In genomic region chr6:30571085-30572077, GRCh38 we compare ENCODE assay signal across 1 cellular context.
A peak's percentile ranks its signal among the peaks of the same experiment; 100 is the strongest.
TF ChIP-seq lines count a peak whose summit lies in the region.

Gene ABCF1, plus strand, starts transcription at chr6:30571442. Its CDS starts 46 bp downstream, at chr6:30571488.

TF ChIP-seq in WTC11, 78 proteins besides CTCF, POLR2A, EP300 and RAD21 (continued from another document):
- peak; percentile 77; the same call in 1 of the 2 replicates for TF ChIP-seq ARID4B (CRISPR knock-in tag; IDR thresholded peaks at IDR 0.05; ENCODE audit: borderline replicate concordance)
- TF ChIP-seq ATF1 (CRISPR knock-in tag; IDR thresholded peaks at IDR 0.05) = peak; percentile 86; the same call in 1 of the 2 replicates
- TF ChIP-seq ESRRA (CRISPR knock-in tag; IDR thresholded peaks at IDR 0.05; ENCODE audit: borderline replicate concordance) = peak; percentile 84; the same call in 1 of the 2 replicates
- TF ChIP-seq MXD4 (CRISPR knock-in tag; IDR thresholded peaks at IDR 0.05; ENCODE audit: borderline replicate concordance) = no peak
- peak; percentile 77 for TF ChIP-seq USF1 (CRISPR knock-in tag; IDR thresholded peaks at IDR 0.05)
- TF ChIP-seq, protein P1, sequence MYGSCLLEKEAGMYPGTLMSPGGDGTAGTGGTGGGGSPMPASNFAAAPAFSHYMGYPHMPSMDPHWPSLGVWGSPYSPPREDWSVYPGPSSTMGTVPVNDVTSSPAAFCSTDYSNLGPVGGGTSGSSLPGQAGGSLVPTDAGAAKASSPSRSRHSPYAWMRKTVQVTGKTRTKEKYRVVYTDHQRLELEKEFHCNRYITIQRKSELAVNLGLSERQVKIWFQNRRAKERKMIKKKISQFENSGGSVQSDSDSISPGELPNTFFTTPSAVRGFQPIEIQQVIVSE (CRISPR knock-in tag; IDR thresholded peaks at IDR 0.05; ENCODE audit: borderline replicate concordance) = no peak
- TF ChIP-seq SMAD3 (CRISPR knock-in tag; IDR thresholded peaks at IDR 0.05; ENCODE audit: borderline replicate concordance) = peak; percentile 61; the same call in 1 of the 2 replicates
- peak; percentile 91 for TF ChIP-seq E2F5 (CRISPR knock-in tag; IDR thresholded peaks at IDR 0.05)
- TF ChIP-seq FOXK1 (CRISPR knock-in tag; IDR thresholded peaks at IDR 0.05) = peak; percentile 99
- TF ChIP-seq FOXJ3 (CRISPR knock-in tag; IDR thresholded peaks at IDR 0.05; ENCODE audit: borderline replicate concordance) = no peak
- peak; percentile 88 for TF ChIP-seq SP1 (CRISPR knock-in tag; conservative IDR thresholded peaks at IDR 0.05)
- TF ChIP-seq CREM (CRISPR knock-in tag; IDR thresholded peaks at IDR 0.05) = peak; percentile 78
- TF ChIP-seq ZBTB21 (CRISPR knock-in tag; IDR thresholded peaks at IDR 0.05; ENCODE audit: borderline replicate concordance) = no peak; the same call in 1 of the 2 replicates
- TF ChIP-seq ZNF263 (CRISPR knock-in tag; IDR thresholded peaks at IDR 0.05; ENCODE audit: low read depth) = 0 out of 2 replicates have a peak, but pooled peaks have one; percentile 43
- TF ChIP-seq, protein P2, sequence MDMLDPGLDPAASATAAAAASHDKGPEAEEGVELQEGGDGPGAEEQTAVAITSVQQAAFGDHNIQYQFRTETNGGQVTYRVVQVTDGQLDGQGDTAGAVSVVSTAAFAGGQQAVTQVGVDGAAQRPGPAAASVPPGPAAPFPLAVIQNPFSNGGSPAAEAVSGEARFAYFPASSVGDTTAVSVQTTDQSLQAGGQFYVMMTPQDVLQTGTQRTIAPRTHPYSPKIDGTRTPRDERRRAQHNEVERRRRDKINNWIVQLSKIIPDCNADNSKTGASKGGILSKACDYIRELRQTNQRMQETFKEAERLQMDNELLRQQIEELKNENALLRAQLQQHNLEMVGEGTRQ (CRISPR knock-in tag; IDR thresholded peaks at IDR 0.05) = peak; percentile 81
- no peak for TF ChIP-seq JAZF1 (CRISPR knock-in tag; IDR thresholded peaks at IDR 0.05)
- TF ChIP-seq JUN (CRISPR knock-in tag; IDR thresholded peaks at IDR 0.05) = peak; percentile 67; the same call in 1 of the 2 replicates
- TF ChIP-seq ZNF232 (CRISPR knock-in tag; IDR thresholded peaks at IDR 0.05) = peak; percentile 43; the same call in 1 of the 2 replicates
- TF ChIP-seq, protein P3, sequence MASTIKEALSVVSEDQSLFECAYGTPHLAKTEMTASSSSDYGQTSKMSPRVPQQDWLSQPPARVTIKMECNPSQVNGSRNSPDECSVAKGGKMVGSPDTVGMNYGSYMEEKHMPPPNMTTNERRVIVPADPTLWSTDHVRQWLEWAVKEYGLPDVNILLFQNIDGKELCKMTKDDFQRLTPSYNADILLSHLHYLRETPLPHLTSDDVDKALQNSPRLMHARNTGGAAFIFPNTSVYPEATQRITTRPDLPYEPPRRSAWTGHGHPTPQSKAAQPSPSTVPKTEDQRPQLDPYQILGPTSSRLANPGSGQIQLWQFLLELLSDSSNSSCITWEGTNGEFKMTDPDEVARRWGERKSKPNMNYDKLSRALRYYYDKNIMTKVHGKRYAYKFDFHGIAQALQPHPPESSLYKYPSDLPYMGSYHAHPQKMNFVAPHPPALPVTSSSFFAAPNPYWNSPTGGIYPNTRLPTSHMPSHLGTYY (CRISPR knock-in tag; IDR thresholded peaks at IDR 0.05) = no peak
- TF ChIP-seq MYBL2 (CRISPR knock-in tag; IDR thresholded peaks at IDR 0.05) = peak; percentile 20; the same call in 1 of the 2 replicates
- peak; percentile 49; the same call in 1 of the 2 replicates for TF ChIP-seq ZBTB43 (CRISPR knock-in tag; IDR thresholded peaks at IDR 0.05)
- peak; percentile 20; the same call in 1 of the 2 replicates for TF ChIP-seq FOXP1 (CRISPR knock-in tag; IDR thresholded peaks at IDR 0.05; ENCODE audit: borderline replicate concordance)
- peak; percentile 89 for TF ChIP-seq ETV6 (CRISPR knock-in tag; IDR thresholded peaks at IDR 0.05)
